8 cellular contexts compared by ENCODE assay signal in genomic region chr12:11877869-11878780, GRCh38.
A peak's percentile ranks its signal among the peaks of the same experiment; 100 is the strongest.
DNase-seq lines count a peak whose midpoint lies in the region; ATAC-seq and TF ChIP-seq lines count a peak whose summit lies in the region.

No MANE protein-coding gene starts in this region.

- no peaks in the 10 kb centered on the region for H3K27me3 Mint-ChIP-seq in chondrocyte (ENCODE audit: low read depth)
- no peaks in the 10 kb centered on the region for H3K27me3 Mint-ChIP-seq in mesothelial cell of epicardium (ENCODE audit: low read depth)

- H3K4me1 Mint-ChIP-seq in chondrocyte (ENCODE audit: low read depth) (peaks cover 54% of the 10 kb centered on the region), mesothelial cell of epicardium (peaks cover 42% of the 10 kb centered on the region)

- no peak overlapping the region for H3K4me3 Mint-ChIP-seq in chondrocyte (ENCODE audit: unreplicated experiment)
- peak overlapping the region; percentile 15 for H3K4me3 Mint-ChIP-seq in mesothelial cell of epicardium

- TF ChIP-seq CTCF in chondrocyte (IDR thresholded peaks at IDR 0.05), result no peak
- no peak for TF ChIP-seq CTCF in mesothelial cell of epicardium (IDR thresholded peaks at IDR 0.05; ENCODE audit: unreplicated experiment)

- DNase-seq in D341Med (ENCODE audit: low spot score) (peak; percentile 41), NCI-H2081 treated with DMSO at 0.1 percent for 48 hours (lab: John Stamatoyannopoulos, UW) (peak; percentile 33), chondrocyte (ENCODE audit: low spot score) (no peak), mesothelial cell of epicardium (ENCODE audit: low spot score in 2 of 2, unreplicated experiment in 2 of 2) (no peak), SIG-M5 treated with dmso at 0.1 percent for 504 hours (lab: John Stamatoyannopoulos, UW; ENCODE audit: unreplicated experiment) (no peak)

- peak overlapping the region; percentile 84 for H3K27ac Mint-ChIP-seq in chondrocyte (ENCODE audit: unreplicated experiment)
- H3K27ac Mint-ChIP-seq in mesothelial cell of epicardium, result peak overlapping the region; percentile 86

- ATAC-seq in GM18517 (IDR thresholded peaks at IDR 0.05; ENCODE audit: unreplicated experiment) (no peak), HG02885 (IDR thresholded peaks at IDR 0.05; ENCODE audit: poor library complexity, unreplicated experiment) (no peak), GM21529 (IDR thresholded peaks at IDR 0.05; ENCODE audit: unreplicated experiment) (no peak)

- H3K36me3 Mint-ChIP-seq in chondrocyte (ENCODE audit: low read depth) (peaks cover 8% of the 10 kb centered on the region), mesothelial cell of epicardium (peaks cover 9% of the 10 kb centered on the region)

- H3K9me3 Mint-ChIP-seq in chondrocyte (ENCODE audit: low read depth) (no peaks in the 10 kb centered on the region), mesothelial cell of epicardium (no peaks in the 10 kb centered on the region)

Comparison
In these comparisons a context has a peak if more than half of its experiments do, and no peak if none do; other contexts are left out.
1. DNase-seq: peak in D341Med (single experiment) and NCI-H2081 treated with DMSO at 0.1 percent for 48 hours (single experiment); none in chondrocyte (single experiment), mesothelial cell of epicardium (0 of 2) and SIG-M5 treated with dmso at 0.1 percent for 504 hours (single experiment).